Comparison of ENCODE assay signal across 8 cellular contexts in genomic region chr17:40069751-40070643, GRCh38. TPM values are rescaled to one million over a fixed set of nuclear protein-coding genes. Genes with fewer than 3 reads are reported as not detected.
DNase-seq lines count a peak whose midpoint lies in the region; FAIRE-seq and TF ChIP-seq lines count a peak whose summit lies in the region.

No MANE protein-coding gene starts in this region.

- H3K27ac ChIP-seq in ACC112 (ENCODE audit: low read depth, low read length) (0 out of 2 replicates have a peak overlapping the region, but pooled peaks have one; percentile 70), OCI-LY1 (ENCODE audit: low read depth, low read length, poor library complexity, severe bottlenecking) (no peak overlapping the region), substantia nigra (ENCODE audit: low read depth, low read length, poor library complexity, severe bottlenecking) (peak overlapping the region; percentile 100)

- H3F3A ChIP-seq in OCI-LY1 (ENCODE audit: insufficient read depth, low read length): no peaks in the 10 kb centered on the region

- H3K4me3 ChIP-seq in ACC112 (ENCODE audit: low read depth, low read length): peak overlapping the region; percentile 58
- peak overlapping the region; percentile 38 for H3K4me3 ChIP-seq in OCI-LY1 (ENCODE audit: low read depth, low read length, poor library complexity, severe bottlenecking)

- no peaks in the 10 kb centered on the region for H3K9me2 ChIP-seq in OCI-LY1 (ENCODE audit: low read depth, low read length)

- peak; percentile 45 for TF ChIP-seq CTCF in OCI-LY1 (IDR thresholded peaks at IDR 0.05; ENCODE audit: low read length)

- TF ChIP-seq POLR2A in GM12891 (IDR thresholded peaks at IDR 0.05; ENCODE audit: low read depth, low read length): no peak

- H2AFZ ChIP-seq in ACC112 (ENCODE audit: low read length, unreplicated experiment) (no peak overlapping the region), OCI-LY1 (ENCODE audit: low read length) (no peak overlapping the region)

- H3K9ac ChIP-seq in OCI-LY1 (ENCODE audit: low read length): no peak overlapping the region; the same call in 1 of the 2 replicates

- H3K9me3 ChIP-seq in OCI-LY1 (ENCODE audit: low read length): no peaks in the 10 kb centered on the region

- peak; percentile 65 for FAIRE-seq in GM12891 (lab: Jason Lieb, UNC)

- peak overlapping the region; percentile 67; the same call in 1 of the 2 replicates for H3K4me2 ChIP-seq in OCI-LY1 (ENCODE audit: low read length)

- H3K79me2 ChIP-seq in ACC112 (ENCODE audit: control insufficient read depth, insufficient read depth, low read length, unreplicated experiment) (peaks cover 35% of the 10 kb centered on the region), OCI-LY1 (ENCODE audit: insufficient read depth, low read length) (no peaks in the 10 kb centered on the region)

- DNase-seq in GM12891 (ENCODE audit: insufficient read length, low spot score) (no peak), amniotic epithelial cell (ENCODE audit: low read depth) (peak; percentile 40), inferior parietal cortex (ENCODE audit: extremely low spot score) (peak; percentile 27), substantia nigra (lab: John Stamatoyannopoulos, UW) (peak in 8 of 49 donors; percentile 33 to 60 (median 43)), COLO829 (ENCODE audit: low spot score) (no peak), NCI-H187 treated with DMSO at 0.1 percent for 48 hours (lab: John Stamatoyannopoulos, UW) (no peak)

- H3K27me3 ChIP-seq in ACC112 (ENCODE audit: insufficient read depth, low read length) (no peaks in the 10 kb centered on the region), OCI-LY1 (ENCODE audit: insufficient read depth, low read length) (no peaks in the 10 kb centered on the region)

- no peaks in the 10 kb centered on the region for H4K20me1 ChIP-seq in OCI-LY1 (ENCODE audit: insufficient read depth, low read length)

- H3K36me3 ChIP-seq in ACC112 (ENCODE audit: insufficient read depth, low read length) (no peaks in the 10 kb centered on the region), OCI-LY1 (ENCODE audit: insufficient read depth, low read length) (no peaks in the 10 kb centered on the region)

- H3K4me1 ChIP-seq in ACC112 (ENCODE audit: control insufficient read depth, insufficient read depth, low read length, unreplicated experiment) (peaks cover 85% of the 10 kb centered on the region), OCI-LY1 (ENCODE audit: insufficient read depth, low read length, severe bottlenecking) (peaks cover 44% of the 10 kb centered on the region)

TF ChIP-seq in GM12891, 5 proteins besides CTCF, POLR2A, EP300 and RAD21:
- TF ChIP-seq POLR2AphosphoS5 (IDR thresholded peaks at IDR 0.05; ENCODE audit: low read depth, low read length) (no peak), PAX5 (IDR thresholded peaks at IDR 0.05; ENCODE audit: insufficient read depth, low read length, severe bottlenecking) (no peak), TAF1 (IDR thresholded peaks at IDR 0.05; ENCODE audit: low read depth, low read length) (no peak), SPI1 (IDR thresholded peaks at IDR 0.05; ENCODE audit: low read depth, low read length) (no peak), POU2F2 (IDR thresholded peaks at IDR 0.05; ENCODE audit: low read depth, low read length) (no peak)

RNA-seq across cellular contexts. Expression of gene THRA, which starts 7.2 kb away (rescaled TPM):
- 1.9 TPM for polyA plus RNA-seq in GM12891 (2012; ENCODE audit: low read depth, missing spikeins)

RNA-seq across cellular contexts. Expression of gene MED24, which starts 15.8 kb away (rescaled TPM):
- polyA plus RNA-seq in GM12891 (2012; ENCODE audit: low read depth, missing spikeins): 41.6 TPM

RNA-seq across cellular contexts. Expression of gene NR1D1, which starts 30.4 kb away (rescaled TPM):
- 1.6 TPM for polyA plus RNA-seq in GM12891 (2012; ENCODE audit: low read depth, missing spikeins)

RNA-seq across cellular contexts. Expression of gene MSL1, which starts 51.8 kb away (rescaled TPM):
- 42.1 TPM for polyA plus RNA-seq in GM12891 (2012; ENCODE audit: low read depth, missing spikeins)

RNA-seq across cellular contexts. Expression of gene CSF3, which starts 54.8 kb away (rescaled TPM):
- 0.24 TPM for polyA plus RNA-seq in GM12891 (2012; ENCODE audit: low read depth, missing spikeins)

Comparison
In these comparisons a context has a peak if more than half of its experiments do, and no peak if none do; other contexts are left out.
1. DNase-seq: peak in amniotic epithelial cell (single experiment) and inferior parietal cortex (single experiment); none in GM12891 (single experiment), COLO829 (single experiment) and NCI-H187 treated with DMSO at 0.1 percent for 48 hours (single experiment).